In genomic region chr1:109815809-109816791, GRCh38 we compare ENCODE assay signal across 8 cellular contexts. TPM values are rescaled to one million over a fixed set of nuclear protein-coding genes. Genes with fewer than 3 reads are reported as not detected.
DNase-seq lines count a peak whose midpoint lies in the region; ATAC-seq, FAIRE-seq and TF ChIP-seq lines count a peak whose summit lies in the region.

No MANE protein-coding gene starts in this region.

- WGBS in GM12878 (ENCODE audit: insufficient coverage, insufficient replicate concordance, low lambda C conversion rate, missing lambda C conversion rate), result 13% methylated on average over 7 of the region's 7 CpGs

- in situ Hi-C loops in GM12878 (cut with MboI), result no loop called here

- RAD21 ChIA-PET in GM12878 (lab: Charles Lee; ENCODE audit: unreplicated experiment), result no interaction called here

- H3K4me3 ChIP-seq in MG63 (no peak overlapping the region), GM12878 (peak overlapping the region; percentile 31; the same call in 1 of the 2 replicates), upper lobe of right lung (no peak overlapping the region), WERI-Rb-1 (ENCODE audit: low read depth, low read length) (no peak overlapping the region)

- TF ChIP-seq RAD21 in GM12878 (IDR thresholded peaks at IDR 0.05; ENCODE audit: insufficient read depth, low read depth, low read length), result 0 out of 2 replicates have a peak, but pooled peaks have one; percentile 7

- peak; percentile 88 for FAIRE-seq in GM12878 (lab: Jason Lieb, UNC)

- ATAC-seq in GM18508 (IDR thresholded peaks at IDR 0.05; ENCODE audit: insufficient read depth, unreplicated experiment) (peak; percentile 81), GM21786 (IDR thresholded peaks at IDR 0.05; ENCODE audit: unreplicated experiment) (peak; percentile 87), GM12878 (peak; percentile 96), upper lobe of right lung (peak; percentile 67)

- peak overlapping the region; percentile 82 for H3K4me2 ChIP-seq in GM12878 (ENCODE audit: control insufficient read depth, insufficient read depth)

- no peaks in the 10 kb centered on the region for H4K20me1 ChIP-seq in GM12878 (ENCODE audit: control insufficient read depth, insufficient read depth)

- CTCF ChIA-PET in GM12878 (lab: Yijun Ruan, JAX), result interaction anchor here (0.6 to 3.7 kb wide), 5 partner anchors 11 to 168 kb away, joined by 3 to 17 read pairs (median 3); partner anchors contain the start of gene AHCYL1

- H3K4me1 ChIP-seq in GM12878 (ENCODE audit: control insufficient read depth, insufficient read depth, low read length) (peaks cover 27% of the 10 kb centered on the region), upper lobe of right lung (peaks cover 24% of the 10 kb centered on the region)

- BruUV-seq in GM12878 (replicated peaks; lab: Mats Ljungman, UMichigan), result no TSS peak

- no peak for TF ChIP-seq POLR2A in GM12878 (IDR thresholded peaks at IDR 0.05; ENCODE audit: low read depth, low read length)

- H3K27ac ChIP-seq in GM12878 (ENCODE audit: control insufficient read depth, insufficient read depth) (peak overlapping the region; percentile 57), upper lobe of right lung (no peak overlapping the region), WERI-Rb-1 (no peak overlapping the region)

- SMC1A ChIA-PET in GM12878 (lab: Charles Lee; ENCODE audit: uncharacterized antibody, unreplicated experiment), result interaction anchor here (0.6 to 1.5 kb wide), 5 partner anchors 10 to 194 kb away, joined by 3 to 9 read pairs (median 3); partner anchors contain the start of gene AHCYL1

- H3K9me3 ChIP-seq in MG63, result peaks cover 11% of the 10 kb centered on the region
- peaks cover 7% of the 10 kb centered on the region; the same call in 2 of the 3 replicates for H3K9me3 ChIP-seq in GM12878 (replicated peaks; ENCODE audit: control insufficient read depth, insufficient read depth, low read length)
- no peaks in the 10 kb centered on the region for H3K9me3 ChIP-seq in upper lobe of right lung
- H3K9me3 ChIP-seq in WERI-Rb-1 (ENCODE audit: severe bottlenecking), result peaks cover 16% of the 10 kb centered on the region

- no peaks in the 10 kb centered on the region for H3K27me3 ChIP-seq in MG63
- H3K27me3 ChIP-seq in GM12878 (replicated peaks in 1 of 2; ENCODE audit: control insufficient read depth in 2 of 2, insufficient read depth in 2 of 2, low read length in 1 of 2), result no peaks in the 10 kb centered on the region
- no peaks in the 10 kb centered on the region for H3K27me3 ChIP-seq in upper lobe of right lung
- no peaks in the 10 kb centered on the region for H3K27me3 ChIP-seq in WERI-Rb-1 (ENCODE audit: insufficient read depth, low read depth, severe bottlenecking)

- POLR2A ChIA-PET in GM12878 (lab: Charles Lee), result interaction anchor here (2.1 kb wide), 1 partner anchor 169 kb away, joined by 5 read pairs; the partner anchor contains the start of gene AHCYL1

- peak overlapping the region; percentile 5 for H2AFZ ChIP-seq in GM12878 (ENCODE audit: control insufficient read depth, low read depth, low read length)

- H3K79me2 ChIP-seq in GM12878 (ENCODE audit: control insufficient read depth, insufficient read depth, low read length), result no peaks in the 10 kb centered on the region

- 0 out of 2 replicates have a peak overlapping the region, but pooled peaks have one; percentile 14 for H3K9ac ChIP-seq in GM12878 (ENCODE audit: control insufficient read depth, insufficient read depth, low read length)

- DNase-seq in MG63, result peak; percentile 83
- peak; percentile 90 for DNase-seq in GM12878 (ENCODE audit: low read depth, low spot score)
- DNase-seq in upper lobe of right lung, result no peak
- DNase-seq in WERI-Rb-1, result no peak
- DNase-seq in HuH-7.5 (ENCODE audit: low spot score), result no peak
- DNase-seq in activated gamma-delta T cell (lab: John Stamatoyannopoulos, UW), result no peak

- peak; percentile 49 to 64; a peak in 3 of 4 replicates for TF ChIP-seq EP300 in GM12878 (IDR thresholded peaks at IDR 0.05; ENCODE audit: borderline replicate concordance in 1 of 2, control insufficient read depth in 1 of 2, low read depth in 2 of 2, low read length in 2 of 2)

- 0 out of 6 replicates have a peak, but pooled peaks of 1 of the 3 experiments have one; percentile 6 for TF ChIP-seq CTCF in GM12878 (IDR thresholded peaks at IDR 0.05 in 2 of 3, conservative IDR thresholded peaks at IDR 0.05 in 1 of 3; ENCODE audit: control insufficient read depth in 2 of 3, extremely low read depth in 1 of 3, insufficient read depth in 1 of 3, low read depth in 3 of 3, low read length in 3 of 3)
- no peak for TF ChIP-seq CTCF in upper lobe of right lung (IDR thresholded peaks at IDR 0.05)
- no peak for TF ChIP-seq CTCF in WERI-Rb-1 (IDR thresholded peaks at IDR 0.05; ENCODE audit: low read depth, low read length)

- H3K36me3 ChIP-seq in MG63 (no peaks in the 10 kb centered on the region), GM12878 (ENCODE audit: control insufficient read depth in 2 of 2, insufficient read depth in 2 of 2, low read length in 1 of 2) (no peaks in the 10 kb centered on the region), upper lobe of right lung (no peaks in the 10 kb centered on the region), WERI-Rb-1 (no peaks in the 10 kb centered on the region)

- intact Hi-C loops in GM12878 (cut with micrococcal nuclease; ENCODE audit: unreplicated experiment), result no loop called here
- intact Hi-C loops in upper lobe of right lung (cut with DNase I), result no loop called here

TF ChIP-seq in GM12878, 131 proteins besides CTCF, POLR2A, EP300 and RAD21 (continues in another document):
- no peak for TF ChIP-seq NR2C1 (IDR thresholded peaks at IDR 0.05)
- no peak for TF ChIP-seq CHD4 (IDR thresholded peaks at IDR 0.05)
- no peak for TF ChIP-seq NKRF (conservative IDR thresholded peaks at IDR 0.05)
- no peak for TF ChIP-seq GATAD2B (conservative IDR thresholded peaks at IDR 0.05; ENCODE audit: low read depth)

RNA-seq across cellular contexts. Expression of gene EPS8L3, which starts 52.4 kb away (rescaled TPM):
- not detected in 2 replicates for total RNA-seq in MG63 (2014; rRNA removed; shearing (Covaris generic); ENCODE audit: low replicate concordance)
- not detected in 2 replicates for total RNA-seq in GM12878 (2013; cell fraction: nucleolus; rRNA removed)
- not detected in 2 replicates for total RNA-seq in GM12878 (2014; rRNA removed)
- total RNA-seq in GM12878 (2014; rRNA removed; fragmentation: Illumina TruSeq; extraction: Trizol), result not detected in 2 replicates
- total RNA-seq in GM12878 (2021), result 0.43 TPM in 1 of 2 replicates, not detected in the other
- polyA plus RNA-seq in GM12878 (2011; ENCODE audit: low read depth), result not detected
- not detected in 2 replicates for polyA plus RNA-seq in GM12878 (2011; rRNA removed)
- polyA plus RNA-seq in GM12878 (2011; cell fraction: cytosol; rRNA removed), result 0.03 TPM in 1 of 2 replicates, not detected in the other
- polyA plus RNA-seq in GM12878 (2011; cell fraction: nucleus; rRNA removed), result 0.07 and 0.38 TPM in 2 replicates
- not detected in 2 replicates for polyA plus RNA-seq in GM12878 (2012)
- polyA plus RNA-seq in GM12878 (2014; fragmentation: Illumina TruSeq; extraction: Trizol), result not detected in 2 replicates
- polyA plus RNA-seq in GM12878 (2014; fragmentation: Nextera tagmentation; extraction: Ambion mirVana), result not detected
- not detected in 2 replicates for polyA plus RNA-seq in GM12878 (2014; rRNA removed)
- polyA plus RNA-seq in GM12878 (2016; fragmentation: Nextera tagmentation; extraction: Ambion mirVana), result not detected
- not detected in 2 replicates for polyA minus RNA-seq in GM12878 (2011; rRNA and poly(A)+ RNA removed)
- polyA minus RNA-seq in GM12878 (2011; cell fraction: cytosol; rRNA and poly(A)+ RNA removed), result not detected in 2 replicates
- polyA minus RNA-seq in GM12878 (2011; cell fraction: nucleus; rRNA and poly(A)+ RNA removed), result not detected in 2 replicates
- total RNA-seq in upper lobe of right lung, result not detected

Comparison
In these comparisons a context has a peak if more than half of its experiments do, and no peak if none do; other contexts are left out.
1. DNase-seq: peak in MG63 (single experiment) and GM12878 (single experiment); none in upper lobe of right lung (single experiment), WERI-Rb-1 (single experiment), HuH-7.5 (single experiment) and activated gamma-delta T cell (single experiment).
2. Peak in every context shown above with its lines, with median percentiles within 50 percentile points of each other: ATAC-seq.